Comparison of ENCODE assay signal across 8 cellular contexts in genomic region chr1:150150511-150151021, GRCh38. TPM values are rescaled to one million over a fixed set of nuclear protein-coding genes. Genes with fewer than 3 reads are reported as not detected.
DNase-seq lines count a peak whose midpoint lies in the region; ATAC-seq and TF ChIP-seq lines count a peak whose summit lies in the region.

No MANE protein-coding gene starts in this region.

- H3F3A ChIP-seq in neural cell (ENCODE audit: insufficient read depth, low read length, poor library complexity, severe bottlenecking): no peaks in the 10 kb centered on the region

- peak overlapping the region; percentile 69 for H3K4me2 ChIP-seq in HCT116 (ENCODE audit: low read length)
- H3K4me2 ChIP-seq in neural cell (ENCODE audit: low read length): peak overlapping the region; percentile 80

- no peak for TF ChIP-seq POLR2A in HCT116 (IDR thresholded peaks at IDR 0.05; ENCODE audit: borderline replicate concordance, extremely low read depth, insufficient read depth, insufficient read length)

- BruUV-seq in HCT116 (replicated peaks; lab: Mats Ljungman, UMichigan): no TSS peak

- peaks cover 42% of the 10 kb centered on the region for H3K4me1 Mint-ChIP-seq in endothelial cell (ENCODE audit: unreplicated experiment)

- H3K27ac ChIP-seq in HCT116 (ENCODE audit: low read depth, low read length) (peak overlapping the region; percentile 53; the same call in 1 of the 2 replicates), neural cell (ENCODE audit: low read length) (peak overlapping the region; percentile 98)

- TF ChIP-seq CTCF in HCT116 (IDR thresholded peaks at IDR 0.05 in 2 of 3, conservative IDR thresholded peaks at IDR 0.05 in 1 of 3; ENCODE audit: borderline replicate concordance in 1 of 3, insufficient read depth in 1 of 3, low read depth in 2 of 3, low read length in 2 of 3) (no peak), endothelial cell (IDR thresholded peaks at IDR 0.05; ENCODE audit: unreplicated experiment) (no peak), neural cell (IDR thresholded peaks at IDR 0.05; ENCODE audit: poor library complexity, severe bottlenecking) (no peak)

- in situ Hi-C loops in ACHN (cut with HindIII; ENCODE audit: low pct_ligation_motif_present, low pct_unique_long_range_greater_than_20kb, low sequenced_read_pairs): no loop called here

- POLR2A ChIA-PET in HCT116 (lab: Charles Lee): interaction anchor here (0.6 to 1.3 kb wide), 3 partner anchors 10 to 54 kb away, joined by 3 read pairs; no protein-coding TSS in a partner anchor

- DNase-seq in ACHN: peak; percentile 35
- DNase-seq in HCT116 (ENCODE audit: low read depth, low spot score): no peak
- DNase-seq in activated CD4-positive, alpha-beta T cell treated with anti-CD3 and anti-CD28 coated beads for 48 hours: peak; percentile 29
- peak; percentile 43 for DNase-seq in endothelial cell (ENCODE audit: low spot score)
- DNase-seq in COR-L47 (lab: John Stamatoyannopoulos, UW): no peak
- DNase-seq in NCI-H2029 (lab: John Stamatoyannopoulos, UW): no peak

- no peaks in the 10 kb centered on the region for H3K79me2 ChIP-seq in HCT116 (ENCODE audit: insufficient read depth, low read length)
- H3K79me2 ChIP-seq in neural cell (replicated peaks; ENCODE audit: insufficient read depth, low read length): peaks cover 76% of the 10 kb centered on the region

- RAD21 ChIA-PET in HCT116 (lab: Charles Lee; ENCODE audit: low non-redundant PET in 1 of 2, low total read pairs in 2 of 2, uncharacterized antibody in 2 of 2, unreplicated experiment in 2 of 2): no interaction called here

- H3K4me3 Mint-ChIP-seq in endothelial cell (ENCODE audit: unreplicated experiment): peak overlapping the region; percentile 98

- H3K4me3 ChIP-seq in HCT116 (replicated peaks in 1 of 2; ENCODE audit: low read depth in 1 of 2, low read length in 2 of 2) (peak overlapping the region; percentile 30 to 50), neural cell (ENCODE audit: low read length) (peak overlapping the region; percentile 91)

- ATAC-seq in HCT116 (no peak), GM18517 (IDR thresholded peaks at IDR 0.05; ENCODE audit: unreplicated experiment) (no peak)

- H3K36me3 Mint-ChIP-seq in endothelial cell (ENCODE audit: low read depth, unreplicated experiment): peaks cover 40% of the 10 kb centered on the region

- no peaks in the 10 kb centered on the region for H3K9me3 ChIP-seq in HCT116 (ENCODE audit: control insufficient read depth in 1 of 2, insufficient read depth in 1 of 2, low read depth in 1 of 2, low read length in 2 of 2)
- no peaks in the 10 kb centered on the region for H3K9me3 ChIP-seq in neural cell (ENCODE audit: low read length)

- H3K9me2 ChIP-seq in HCT116 (ENCODE audit: insufficient read depth): no peaks in the 10 kb centered on the region
- no peaks in the 10 kb centered on the region for H3K9me2 ChIP-seq in neural cell (ENCODE audit: insufficient read depth, low read length)

- TF ChIP-seq RAD21 in HCT116 (IDR thresholded peaks at IDR 0.05; ENCODE audit: low read depth) (no peak), neural cell (conservative IDR thresholded peaks at IDR 0.05) (no peak)

- H3K27me3 Mint-ChIP-seq in endothelial cell (ENCODE audit: unreplicated experiment): peaks cover 14% of the 10 kb centered on the region

- H3K4me1 ChIP-seq in HCT116 (ENCODE audit: control insufficient read depth in 1 of 2, insufficient read depth in 2 of 2, low read length in 2 of 2): peaks cover 6 to 15% of the 10 kb centered on the region in 2 experiments; a peak in 3 of 4 replicates

- H3K27ac Mint-ChIP-seq in endothelial cell (ENCODE audit: unreplicated experiment): peak overlapping the region; percentile 81

- peak overlapping the region; percentile 41 for H3K9ac ChIP-seq in HCT116 (ENCODE audit: low read length)
- H3K9ac ChIP-seq in neural cell (ENCODE audit: low read length): peak overlapping the region; percentile 98

- no peaks in the 10 kb centered on the region for H4K20me1 ChIP-seq in HCT116 (ENCODE audit: insufficient read depth)
- H4K20me1 ChIP-seq in neural cell (ENCODE audit: insufficient read depth): peaks cover 2% of the 10 kb centered on the region

- no peaks in the 10 kb centered on the region for H3K9me3 Mint-ChIP-seq in endothelial cell (ENCODE audit: unreplicated experiment)

- H3K27me3 ChIP-seq in HCT116 (ENCODE audit: insufficient read depth, low read length) (no peaks in the 10 kb centered on the region), neural cell (ENCODE audit: insufficient read depth, low read depth, low read length) (no peaks in the 10 kb centered on the region)

- H2AFZ ChIP-seq in HCT116 (ENCODE audit: low read depth, low read length, poor library complexity, severe bottlenecking) (no peak overlapping the region), neural cell (ENCODE audit: low read depth, low read length) (no peak overlapping the region)

- CTCF ChIA-PET in HCT116 (lab: Charles Lee): no interaction called here

- TF ChIP-seq EP300 in neural cell (conservative IDR thresholded peaks at IDR 0.05; ENCODE audit: poor library complexity, severe bottlenecking): no peak

- intact Hi-C loops in HCT116 (cut with micrococcal nuclease): no loop called here

- H3K36me3 ChIP-seq in HCT116 (ENCODE audit: control insufficient read depth in 1 of 2, insufficient read depth in 2 of 2, low read length in 2 of 2) (no peaks in the 10 kb centered on the region), neural cell (ENCODE audit: insufficient read depth, low read length) (peaks cover 16% of the 10 kb centered on the region)

TF ChIP-seq in HCT116, 20 proteins besides CTCF, POLR2A, EP300 and RAD21 (continues in another document):
- TF ChIP-seq REST (IDR thresholded peaks at IDR 0.05; ENCODE audit: low read depth) (no peak), CBX3 (IDR thresholded peaks at IDR 0.05; ENCODE audit: low read depth) (no peak), EZH2phosphoT487 (IDR thresholded peaks at IDR 0.05; ENCODE audit: borderline replicate concordance) (no peak), TCF7L2 (IDR thresholded peaks at IDR 0.05; ENCODE audit: borderline replicate concordance, extremely low read depth, insufficient read depth, insufficient read length) (no peak)

TF ChIP-seq in neural cell, 6 proteins besides CTCF, POLR2A, EP300 and RAD21:
- TF ChIP-seq TAF1 (IDR thresholded peaks at IDR 0.05; ENCODE audit: low read depth) (peak; percentile 49), POLR2AphosphoS5 (IDR thresholded peaks at IDR 0.05) (no peak), SMC3 (conservative IDR thresholded peaks at IDR 0.05; ENCODE audit: poor library complexity) (no peak), REST (IDR thresholded peaks at IDR 0.05; ENCODE audit: borderline replicate concordance) (no peak)

RNA-seq across cellular contexts. Expression of gene PLEKHO1, which starts 0.8 kb away (rescaled TPM):
- total RNA-seq in HCT116 (2021; ENCODE audit: unreplicated experiment) (6.9 TPM), endothelial cell (ENCODE audit: unreplicated experiment) (71.6 TPM)
- 3.4 and 4.3 TPM in 2 replicates for polyA plus RNA-seq in HCT116 (2012)
- 203 and 213 TPM in 2 replicates for polyA plus RNA-seq in neural cell
- polyA minus RNA-seq in neural cell: 107 and 109 TPM in 2 replicates

Comparison
In these comparisons a context has a peak if more than half of its experiments do, and no peak if none do; other contexts are left out.
1. DNase-seq: peak in ACHN (single experiment), activated CD4-positive, alpha-beta T cell treated with anti-CD3 and anti-CD28 coated beads for 48 hours (single experiment) and endothelial cell (single experiment); none in HCT116 (single experiment), COR-L47 (single experiment) and NCI-H2029 (single experiment).